1 cellular context compared by ENCODE assay signal in genomic region chr17:76376318-76377133, GRCh38.
TF ChIP-seq lines count a peak whose summit lies in the region.

No MANE protein-coding gene starts in this region.

TF ChIP-seq in HepG2, 621 proteins besides CTCF, POLR2A, EP300 and RAD21 (continued from another document and continues in another):
- TF ChIP-seq THRA (CRISPR knock-in tag; IDR thresholded peaks at IDR 0.05; ENCODE audit: borderline replicate concordance) (peak; percentile 77; the same call in 1 of the 2 replicates), FOXO4 (CRISPR knock-in tag; conservative IDR thresholded peaks at IDR 0.05) (no peak), MLLT10 (CRISPR knock-in tag; IDR thresholded peaks at IDR 0.05) (no peak), ZNF609 (CRISPR knock-in tag; IDR thresholded peaks at IDR 0.05; ENCODE audit: borderline replicate concordance) (peak; percentile 91), AFF4 (CRISPR knock-in tag; IDR thresholded peaks at IDR 0.05) (no peak; the same call in 1 of the 2 replicates), ZNF746 (CRISPR knock-in tag; IDR thresholded peaks at IDR 0.05) (peak; percentile 86; the same call in 1 of the 2 replicates), ZNF430 (CRISPR knock-in tag; IDR thresholded peaks at IDR 0.05) (peak; percentile 86), ETV6 (CRISPR knock-in tag; conservative IDR thresholded peaks at IDR 0.05) (peak; percentile 23; the same call in 1 of the 2 replicates), SIX1 (CRISPR knock-in tag; IDR thresholded peaks at IDR 0.05; ENCODE audit: borderline replicate concordance) (peak; percentile 18; the same call in 1 of the 2 replicates), GPN1 (CRISPR knock-in tag; IDR thresholded peaks at IDR 0.05; ENCODE audit: borderline replicate concordance) (no peak), ZMAT3 (CRISPR knock-in tag; conservative IDR thresholded peaks at IDR 0.05) (no peak), GMEB1 (CRISPR knock-in tag; IDR thresholded peaks at IDR 0.05; ENCODE audit: borderline replicate concordance) (no peak), PPARG (CRISPR knock-in tag; conservative IDR thresholded peaks at IDR 0.05) (peak; percentile 91; the same call in 1 of the 2 replicates), ZNF576 (CRISPR knock-in tag; IDR thresholded peaks at IDR 0.05) (no peak), HOXD1 (CRISPR knock-in tag; IDR thresholded peaks at IDR 0.05) (peak; percentile 76; the same call in 1 of the 2 replicates), SMAD1 (CRISPR knock-in tag; IDR thresholded peaks at IDR 0.05; ENCODE audit: borderline replicate concordance, low read depth) (no peak; the same call in 1 of the 2 replicates), ZNF326 (CRISPR knock-in tag; IDR thresholded peaks at IDR 0.05; ENCODE audit: borderline replicate concordance) (no peak), ZNF770 (CRISPR knock-in tag; IDR thresholded peaks at IDR 0.05) (peak; percentile 93), PRDM15 (CRISPR knock-in tag; IDR thresholded peaks at IDR 0.05) (peak; percentile 69; the same call in 1 of the 2 replicates), ZNF570 (CRISPR knock-in tag; IDR thresholded peaks at IDR 0.05; ENCODE audit: borderline replicate concordance) (no peak; the same call in 1 of the 2 replicates), RCOR2 (CRISPR knock-in tag; IDR thresholded peaks at IDR 0.05) (peak; percentile 80), MED13 (CRISPR knock-in tag; IDR thresholded peaks at IDR 0.05) (peak; percentile 92), SIN3A (IDR thresholded peaks at IDR 0.05; ENCODE audit: borderline replicate concordance, low read depth, low read length) (peak; percentile 83), ZNF17 (CRISPR knock-in tag; IDR thresholded peaks at IDR 0.05) (no peak), DNMT3B (CRISPR knock-in tag; conservative IDR thresholded peaks at IDR 0.05) (peak; percentile 89), NFE2L2 (IDR thresholded peaks at IDR 0.05; ENCODE audit: low read length) (no peak), POGZ (CRISPR knock-in tag; IDR thresholded peaks at IDR 0.05) (peak; percentile 73), ZBTB46 (CRISPR knock-in tag; IDR thresholded peaks at IDR 0.05; ENCODE audit: borderline replicate concordance) (peak; percentile 61; the same call in 1 of the 2 replicates), HOXA9 (CRISPR knock-in tag; IDR thresholded peaks at IDR 0.05; ENCODE audit: borderline replicate concordance) (no peak), MAX (IDR thresholded peaks at IDR 0.05) (peak; percentile 19), ZNF598 (CRISPR knock-in tag; IDR thresholded peaks at IDR 0.05; ENCODE audit: borderline replicate concordance) (no peak), ZNF460 (CRISPR knock-in tag; IDR thresholded peaks at IDR 0.05; ENCODE audit: borderline replicate concordance) (no peak), HNRNPUL1 (IDR thresholded peaks at IDR 0.05; ENCODE audit: low read depth, low read length) (no peak), ZNF891 (CRISPR knock-in tag; IDR thresholded peaks at IDR 0.05) (no peak), YEATS4 (CRISPR knock-in tag; IDR thresholded peaks at IDR 0.05; ENCODE audit: borderline replicate concordance) (peak; percentile 54)
